ENCODE assay signal across 10 cellular contexts in genomic region chr9:123724211-123724831, GRCh38.
DNase-seq lines count a peak whose midpoint lies in the region; ATAC-seq and TF ChIP-seq lines count a peak whose summit lies in the region.
"Had no signal": no experiment of that assay in that cellular context is flagged by ENCODE, and none has a peak within 500 bp of the region (broad histone marks: within the 10 kb centered on the region; RNA-seq: fewer than 3 reads in every experiment).

No MANE protein-coding gene starts in this region.

- no peaks in the 10 kb centered on the region for H3K27me3 ChIP-seq in OCI-LY3 (ENCODE audit: low read depth, low read length)
- H3K27me3 ChIP-seq: BLaER1 treated with 17β-estradiol and CSF1 and Interleukin-3, amounts not matched to agents 10 nM and 100 nM; Peyer's patch had no signal

- ATAC-seq in HG02938 (IDR thresholded peaks at IDR 0.05; ENCODE audit: unreplicated experiment) (no peak), HG02571 (IDR thresholded peaks at IDR 0.05; ENCODE audit: unreplicated experiment) (no peak), GM21360 (IDR thresholded peaks at IDR 0.05; ENCODE audit: unreplicated experiment) (no peak)

- no peak overlapping the region for H3K9ac ChIP-seq in OCI-LY3 (ENCODE audit: low read length)
- H3K9ac ChIP-seq: BLaER1 treated with 17β-estradiol and CSF1 and Interleukin-3, amounts not matched to agents 10 nM and 100 nM had no signal

- H3K4me2 ChIP-seq in OCI-LY3 (ENCODE audit: low read length) = no peak overlapping the region
- H3K4me2 ChIP-seq: BLaER1 treated with 17β-estradiol and CSF1 and Interleukin-3, amounts not matched to agents 10 nM and 100 nM had no signal

- H2AFZ ChIP-seq in OCI-LY3 (ENCODE audit: low read depth, low read length) = no peak overlapping the region

- H3K4me3 ChIP-seq in OCI-LY3 (ENCODE audit: low read length) = no peak overlapping the region
- H3K4me3 ChIP-seq: Peyer's patch had no signal

- H3K4me1 ChIP-seq in OCI-LY3 (ENCODE audit: low read length) = no peaks in the 10 kb centered on the region
- H3K4me1 ChIP-seq: Peyer's patch had no signal

- no peak overlapping the region for H3K27ac ChIP-seq in OCI-LY3 (ENCODE audit: low read length)
- H3K27ac ChIP-seq: BLaER1 treated with 17β-estradiol and CSF1 and Interleukin-3, amounts not matched to agents 10 nM and 100 nM; Peyer's patch had no signal

- peaks cover 25% of the 10 kb centered on the region for H3K36me3 ChIP-seq in OCI-LY3 (replicated peaks; ENCODE audit: low read depth, low read length)
- H3K36me3 ChIP-seq: Peyer's patch had no signal

- H3K9me3 ChIP-seq in OCI-LY3 (ENCODE audit: insufficient read depth, low read length) = 0 out of 2 replicates have a peak, but pooled peaks cover 12% of the 10 kb centered on the region

- H3K79me2 ChIP-seq in OCI-LY3 (ENCODE audit: low read length) = peaks cover 26% of the 10 kb centered on the region

- peaks cover 32% of the 10 kb centered on the region for H4K20me1 ChIP-seq in OCI-LY3 (ENCODE audit: insufficient read depth, low read length)

- peak; percentile 16; the same call in 1 of the 2 replicates for TF ChIP-seq CTCF in OCI-LY3 (IDR thresholded peaks at IDR 0.05; ENCODE audit: low read depth, low read length)

- DNase-seq in NCI-H1417 (lab: John Stamatoyannopoulos, UW) = peak in 2 of 3 experiments; percentile 10 to 57
- no peak for DNase-seq in NCI-H1417 treated with DMSO at 0.1 percent for 48 hours (lab: John Stamatoyannopoulos, UW)
- DNase-seq in fibroblast of peridontal ligament (ENCODE audit: extremely low read depth) = peak; percentile 71
- peak; percentile 35 for DNase-seq in renal cortical epithelial cell (ENCODE audit: low read depth)
- DNase-seq: Peyer's patch had no signal
